ENCODE assay signal across 35 cellular contexts in genomic region chr15:98706986-98707385, GRCh38.
"Had no signal": no experiment of that assay in that cellular context is flagged by ENCODE, and none has a peak within 500 bp of the region (broad histone marks: within the 10 kb centered on the region; RNA-seq: fewer than 3 reads in every experiment).

No MANE protein-coding gene starts in this region.

- H3K36me3 ChIP-seq: breast epithelium had no signal

- H3K27me3 ChIP-seq: adrenal gland, body of pancreas, brain microvascular endothelial cell, breast epithelium had no signal

- H3K9me3 ChIP-seq: adrenal gland, body of pancreas, breast epithelium had no signal

- H3K4me3 ChIP-seq: adrenal gland, body of pancreas, breast epithelium had no signal

- ATAC-seq: activated CD8-positive, alpha-beta T cell treated with anti-CD3 and anti-CD28 coated beads for 36 hours; activated naive CD4-positive, alpha-beta T cell treated with anti-CD3 and anti-CD28 coated beads, Interleukin-2, amount 50 U/mL, for 72 hours; activated T-cell treated with anti-CD3 and anti-CD28 coated beads, Interleukin-2, amount 50 U/mL, for 4 hours; activated T-cell treated with anti-CD3 and anti-CD28 coated beads, Interleukin-2, amount 50 U/mL, for 72 hours; activated T-helper 17 cell treated with anti-CD3 and anti-CD28 coated beads, Interleukin-2, amount 50 U/mL, for 72 hours; body of pancreas had no signal

- H3K27ac Mint-ChIP-seq: activated B cell treated with CpG ODN at 0.5 μM for 24 hours; activated CD4-positive, alpha-beta memory T cell treated with anti-CD3 and anti-CD28 coated beads for 36 hours; activated CD4-positive, alpha-beta T cell treated with anti-CD3 and anti-CD28 coated beads, Interleukin-2, amount 10 ng/mL, durations not matched to agents 24 days and 14 days; activated CD8-positive, alpha-beta T cell treated with anti-CD3 and anti-CD28 coated beads for 36 hours; activated naive CD4-positive, alpha-beta T cell treated with anti-CD3 and anti-CD28 coated beads for 36 hours; activated naive CD4-positive, alpha-beta T cell treated with anti-CD3 and anti-CD28 coated beads, Interleukin-2, amount 50 U/mL, for 72 hours; activated naive CD8-positive, alpha-beta T cell treated with anti-CD3 and anti-CD28 coated beads for 36 hours; activated T-cell treated with anti-CD3 and anti-CD28 coated beads, Interleukin-2, amount 50 U/mL, for 72 hours; activated T-helper 1 cell treated with anti-CD3 and anti-CD28 coated beads, Interleukin-12 subunit alpha, Interleukin-12 subunit beta, Interleukin-2, Interleukin-4 antibody, amounts not matched to agents 30 ng/mL and 10 ng/mL and 1 ng/mL, durations not matched to agents 14 hours and 24 hours and 36 hours; activated T-helper 17 cell treated with anti-CD3 and anti-CD28 coated beads, Interleukin-2, amount 50 U/mL, for 72 hours; T-helper 1 cell treated with Interleukin-12 subunit alpha and Interleukin-12 subunit beta and Interleukin-4 antibody, amounts not matched to agents 30 μg/mL and 1 μg/mL, for 36 hours; T-helper 2 cell treated with Interferon-gamma antibody and Interleukin-4, amounts not matched to agents 5 μg/mL and 100 μg/mL, for 36 hours had no signal

- H3K27me3 Mint-ChIP-seq: activated CD4-positive, alpha-beta memory T cell treated with anti-CD3 and anti-CD28 coated beads for 36 hours; activated CD4-positive, alpha-beta T cell treated with anti-CD3 and anti-CD28 coated beads, Interleukin-2, amount 10 ng/mL, durations not matched to agents 24 days and 14 days; activated CD8-positive, alpha-beta T cell treated with anti-CD3 and anti-CD28 coated beads for 36 hours; activated naive CD8-positive, alpha-beta T cell treated with anti-CD3 and anti-CD28 coated beads for 36 hours; activated T-helper 17 cell treated with anti-CD3 and anti-CD28 coated beads, Interleukin-2, amount 50 U/mL, for 72 hours had no signal

- H3K27ac ChIP-seq: adrenal gland, body of pancreas, brain microvascular endothelial cell, breast epithelium, VCaP had no signal

- H3K4me3 Mint-ChIP-seq: activated B cell treated with CpG ODN at 0.5 μM for 24 hours; activated CD4-positive, alpha-beta memory T cell treated with anti-CD3 and anti-CD28 coated beads for 36 hours; activated CD4-positive, alpha-beta T cell treated with anti-CD3 and anti-CD28 coated beads, Interleukin-2, amount 10 ng/mL, durations not matched to agents 24 days and 14 days; activated CD8-positive, alpha-beta T cell treated with anti-CD3 and anti-CD28 coated beads for 36 hours; activated naive CD4-positive, alpha-beta T cell treated with anti-CD3 and anti-CD28 coated beads for 36 hours; activated naive CD8-positive, alpha-beta T cell treated with anti-CD3 and anti-CD28 coated beads for 36 hours; activated T-cell treated with anti-CD3 and anti-CD28 coated beads, Interleukin-2, amount 50 U/mL, for 4 hours; activated T-cell treated with anti-CD3 and anti-CD28 coated beads, Interleukin-2, amount 50 U/mL, for 72 hours; activated T-helper 1 cell treated with anti-CD3 and anti-CD28 coated beads, Interleukin-12 subunit alpha, Interleukin-12 subunit beta, Interleukin-2, Interleukin-4 antibody, amounts not matched to agents 30 ng/mL and 10 ng/mL and 1 ng/mL, durations not matched to agents 14 hours and 24 hours and 36 hours; activated T-helper 17 cell treated with anti-CD3 and anti-CD28 coated beads, Interleukin-2, amount 50 U/mL, for 72 hours; T-helper 1 cell treated with Interleukin-12 subunit alpha and Interleukin-12 subunit beta and Interleukin-4 antibody, amounts not matched to agents 30 μg/mL and 1 μg/mL, for 36 hours; T-helper 2 cell treated with Interferon-gamma antibody and Interleukin-4, amounts not matched to agents 5 μg/mL and 100 μg/mL, for 36 hours had no signal

- DNase-seq: activated B cell treated with CpG ODN at 0.5 μM for 24 hours; activated CD4-positive, alpha-beta memory T cell treated with anti-CD3 and anti-CD28 coated beads for 36 hours; activated CD4-positive, alpha-beta T cell treated with anti-CD3 and anti-CD28 coated beads for 4 hours; activated CD4-positive, alpha-beta T cell treated with anti-CD3 and anti-CD28 coated beads, Interleukin-2, amount 10 ng/mL, durations not matched to agents 24 days and 14 days; activated CD4-positive, alpha-beta T cell treated with anti-CD3 and anti-CD28 coated beads, Interleukin-2, amount 50 U/mL, for 1 hour; activated CD4-positive, alpha-beta T cell treated with anti-CD3 and anti-CD28 coated beads, Interleukin-2, amount 50 U/mL, for 4 hours; activated CD4-positive, CD25-positive, alpha-beta regulatory T cell treated with anti-CD3 and anti-CD28 coated beads, Interleukin-2, amount 50 U/mL, for 72 hours; activated CD8-positive, alpha-beta memory T cell treated with anti-CD3 and anti-CD28 coated beads, Interleukin-2, amount 50 U/mL, for 4 hours; activated CD8-positive, alpha-beta T cell treated with anti-CD3 and anti-CD28 coated beads for 36 hours; activated effector memory CD4-positive, alpha-beta T cell treated with anti-CD3 and anti-CD28 coated beads, Interleukin-2, amount 50 U/mL, for 16 hours; activated gamma-delta T cell treated with Interleukin-2 at 50 U/mL for 16 hours; activated naive CD4-positive, alpha-beta T cell; activated naive CD4-positive, alpha-beta T cell treated with anti-CD3 and anti-CD28 coated beads for 36 hours; activated naive CD4-positive, alpha-beta T cell treated with anti-CD3 and anti-CD28 coated beads, Interleukin-2, amount 50 U/mL, for 16 hours; activated naive CD8-positive, alpha-beta T cell treated with anti-CD3 and anti-CD28 coated beads for 36 hours; activated T-cell treated with anti-CD3 and anti-CD28 coated beads for 4 hours; activated T-cell treated with anti-CD3 and anti-CD28 coated beads, Interleukin-2, amount 50 U/mL, for 1 hour; activated T-cell treated with anti-CD3 and anti-CD28 coated beads, Interleukin-2, amount 50 U/mL, for 4 hours; activated T-cell treated with anti-CD3 and anti-CD28 coated beads, Interleukin-2, amount 50 U/mL, for 72 hours; amniotic stem cell; aorta; body of pancreas; brain microvascular endothelial cell; central memory CD4-positive, alpha-beta T cell; T-helper 1 cell; T-helper 2 cell; T-helper 9 cell had no signal

- H3K4me1 Mint-ChIP-seq: activated T-helper 17 cell treated with anti-CD3 and anti-CD28 coated beads, Interleukin-2, amount 50 U/mL, for 72 hours had no signal

- H3K4me1 ChIP-seq: breast epithelium had no signal
